1 cellular context compared by ENCODE assay signal in genomic region chr1:14742181-14742980, GRCh38.
TF ChIP-seq lines count a peak whose summit lies in the region.

No MANE protein-coding gene starts in this region.

TF ChIP-seq in GM12878, 131 proteins besides CTCF, POLR2A, EP300 and RAD21 (continued from another document and continues in another):
- TF ChIP-seq BCLAF1 (IDR thresholded peaks at IDR 0.05) (no peak), POLR2AphosphoS2 (IDR thresholded peaks at IDR 0.05; ENCODE audit: low read depth, low read length) (no peak), POLR2AphosphoS5 (IDR thresholded peaks at IDR 0.05; ENCODE audit: low read length) (no peak), ZNF217 (IDR thresholded peaks at IDR 0.05) (no peak), MAX (IDR thresholded peaks at IDR 0.05; ENCODE audit: low read depth, low read length) (no peak), CBX3 (IDR thresholded peaks at IDR 0.05; ENCODE audit: borderline replicate concordance, low read depth) (no peak), IRF4 (IDR thresholded peaks at IDR 0.05; ENCODE audit: low read depth, low read length) (peak; percentile 48; the same call in 1 of the 2 replicates), JUNB (IDR thresholded peaks at IDR 0.05) (peak; percentile 78), SREBF2 (IDR thresholded peaks at IDR 0.05; ENCODE audit: low read length) (no peak), BRCA1 (IDR thresholded peaks at IDR 0.05; ENCODE audit: low read depth, low read length) (no peak), IKZF1 (conservative IDR thresholded peaks at IDR 0.05) (no peak; the same call in 1 of the 2 replicates), MTA2 (IDR thresholded peaks at IDR 0.05; ENCODE audit: low read depth) (no peak), HCFC1 (IDR thresholded peaks at IDR 0.05; ENCODE audit: low read length) (no peak), KDM1A (IDR thresholded peaks at IDR 0.05; ENCODE audit: borderline replicate concordance) (no peak), ELK1 (IDR thresholded peaks at IDR 0.05; ENCODE audit: low read depth, low read length) (no peak), USF1 (IDR thresholded peaks at IDR 0.05; ENCODE audit: borderline replicate concordance, extremely low read length, insufficient read depth, low read depth, low read length) (no peak), ZBTB33 (IDR thresholded peaks at IDR 0.05) (no peak), NBN (IDR thresholded peaks at IDR 0.05) (no peak), HDAC2 (IDR thresholded peaks at IDR 0.05) (no peak), BCL11A (IDR thresholded peaks at IDR 0.05; ENCODE audit: low read depth, low read length) (peak; percentile 50), CHD1 (IDR thresholded peaks at IDR 0.05; ENCODE audit: low read depth, low read length) (no peak), EED (IDR thresholded peaks at IDR 0.05; ENCODE audit: low read depth) (peak; percentile 22; the same call in 1 of the 2 replicates), WRNIP1 (IDR thresholded peaks at IDR 0.05; ENCODE audit: borderline replicate concordance, low read depth, low read length) (no peak), ZNF622 (IDR thresholded peaks at IDR 0.05) (no peak), ZZZ3 (IDR thresholded peaks at IDR 0.05; ENCODE audit: control insufficient read depth, insufficient read length, low read depth) (no peak), FOXK2 (IDR thresholded peaks at IDR 0.05) (no peak), PML (IDR thresholded peaks at IDR 0.05; ENCODE audit: low read length) (no peak), CBX5 (IDR thresholded peaks at IDR 0.05; ENCODE audit: low read depth) (no peak), CEBPB (IDR thresholded peaks at IDR 0.05; ENCODE audit: borderline replicate concordance in 1 of 2, low read depth in 2 of 2, low read length in 2 of 2) (no peak), ATF7 (IDR thresholded peaks at IDR 0.05; ENCODE audit: low read depth) (peak; percentile 52; the same call in 1 of the 2 replicates), USF2 (IDR thresholded peaks at IDR 0.05; ENCODE audit: borderline replicate concordance, low read depth, low read length) (no peak), TAF1 (IDR thresholded peaks at IDR 0.05; ENCODE audit: borderline replicate concordance, low read depth, low read length) (no peak), PKNOX1 (IDR thresholded peaks at IDR 0.05) (0 out of 2 replicates have a peak, but pooled peaks have one; percentile 8), RELA (IDR thresholded peaks at IDR 0.05; ENCODE audit: borderline replicate concordance, partially characterized antibody) (no peak), ESRRA (IDR thresholded peaks at IDR 0.05; ENCODE audit: low read length) (no peak), RCOR1 (conservative IDR thresholded peaks at IDR 0.05; ENCODE audit: low read depth, low read length) (no peak), ZNF24 (IDR thresholded peaks at IDR 0.05) (peak; percentile 99), STAT3 (IDR thresholded peaks at IDR 0.05; ENCODE audit: low read depth, low read length) (no peak), ATF3 (IDR thresholded peaks at IDR 0.05; ENCODE audit: borderline replicate concordance, extremely low read depth, low read depth, low read length) (no peak), RAD51 (IDR thresholded peaks at IDR 0.05) (no peak), PAX8 (IDR thresholded peaks at IDR 0.05) (no peak), SIN3A (IDR thresholded peaks at IDR 0.05; ENCODE audit: low read depth, low read length) (no peak), PBX3 (IDR thresholded peaks at IDR 0.05; ENCODE audit: insufficient replicate concordance, low read depth, low read length) (no peak), E4F1 (IDR thresholded peaks at IDR 0.05; ENCODE audit: borderline replicate concordance, partially characterized antibody) (no peak), SREBF1 (IDR thresholded peaks at IDR 0.05; ENCODE audit: low read length) (no peak), GABPA (IDR thresholded peaks at IDR 0.05; ENCODE audit: low read depth) (no peak), ZNF687 (IDR thresholded peaks at IDR 0.05) (peak; percentile 51), FOXM1 (IDR thresholded peaks at IDR 0.05; ENCODE audit: low read depth, low read length) (0 out of 2 replicates have a peak, but pooled peaks have one; percentile 19), NFIC (IDR thresholded peaks at IDR 0.05; ENCODE audit: low read depth, low read length) (no peak), DPF2 (IDR thresholded peaks at IDR 0.05) (no peak), JUND (IDR thresholded peaks at IDR 0.05; ENCODE audit: low read depth, low read length) (peak; percentile 27; the same call in 1 of the 2 replicates), BMI1 (IDR thresholded peaks at IDR 0.05; ENCODE audit: borderline replicate concordance) (no peak), SPI1 (IDR thresholded peaks at IDR 0.05; ENCODE audit: borderline replicate concordance, insufficient read depth, low read depth, low read length) (no peak)
